In the genomic region with DNA sequence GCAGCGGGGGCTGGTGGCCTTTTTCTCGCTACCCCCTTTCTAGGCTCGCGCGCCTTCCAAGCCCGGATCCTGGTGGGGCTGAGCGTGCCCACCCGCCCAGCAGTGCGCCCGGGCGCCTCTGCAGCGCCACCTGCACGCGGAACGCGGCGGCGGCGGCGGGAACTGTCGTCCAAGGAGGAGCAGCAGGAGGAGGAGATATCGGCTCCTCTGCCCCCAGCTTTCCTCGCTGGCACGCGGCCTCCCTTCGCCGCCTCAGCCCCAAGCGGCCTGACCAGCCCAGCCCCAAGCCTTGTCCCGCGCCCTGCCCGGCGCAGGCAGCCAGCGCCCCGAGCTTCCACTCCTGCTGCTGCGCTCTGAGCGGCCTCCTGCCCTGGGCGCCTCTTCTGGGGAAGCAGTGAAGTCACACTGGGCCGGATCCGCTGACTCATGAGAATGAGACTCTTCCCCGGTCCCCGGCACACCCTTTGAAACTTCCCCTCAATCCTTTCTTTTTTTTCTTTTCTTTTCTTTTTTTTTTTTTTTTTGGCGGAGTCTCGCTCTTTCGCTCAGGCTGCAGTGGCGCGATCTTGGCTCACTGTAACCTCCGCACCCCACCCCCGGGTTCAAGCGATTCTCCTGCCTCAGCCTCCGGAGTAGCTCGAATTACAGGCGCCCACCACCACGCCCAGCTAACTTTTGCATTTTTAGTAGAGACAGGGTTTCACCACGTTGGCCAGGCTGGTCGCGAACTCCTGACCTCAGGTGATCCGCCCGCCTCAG, we compare ENCODE assay signal across 8 cellular contexts. TPM values are rescaled to one million over a fixed set of nuclear protein-coding genes. Genes with fewer than 3 reads are reported as not detected.
DNase-seq lines count a peak whose midpoint lies in the region; ATAC-seq and TF ChIP-seq lines count a peak whose summit lies in the region.

No MANE protein-coding gene starts in this region.

- H3K36me3 Mint-ChIP-seq in osteocyte (ENCODE audit: unreplicated experiment), result peaks cover 5% of the 10 kb centered on the region

- TF ChIP-seq POLR2A in thyroid gland (IDR thresholded peaks at IDR 0.05), result no peak

- TF ChIP-seq CTCF in osteocyte (IDR thresholded peaks at IDR 0.05), result peak; percentile 73
- TF ChIP-seq CTCF in thyroid gland (IDR thresholded peaks at IDR 0.05), result peak; percentile 17 to 78 (median 60)

- peak overlapping the region; percentile 60 for H3K4me3 Mint-ChIP-seq in osteocyte (ENCODE audit: unreplicated experiment)

- H3K27me3 Mint-ChIP-seq in osteocyte (ENCODE audit: unreplicated experiment), result no peaks in the 10 kb centered on the region

- H3K4me1 Mint-ChIP-seq in osteocyte (ENCODE audit: unreplicated experiment), result peaks cover 29% of the 10 kb centered on the region

- WGBS in thyroid gland, 2 donors, result 1 to 5% methylated on average over 21 to 24 of the region's 58 CpGs

- intact Hi-C loops in thyroid gland (cut with DNase I), result no loop called here

- H3K27ac ChIP-seq in thyroid gland, result peak overlapping the region in 2 of 3 donors; percentile 48 to 52

- H3K4me3 ChIP-seq in thyroid gland (replicated peaks in 1 of 3), result peak overlapping the region in 1 of 3 donors; percentile 10

- H3K27ac Mint-ChIP-seq in osteocyte (ENCODE audit: unreplicated experiment), result peak overlapping the region; percentile 92

- ATAC-seq in GM18907 (IDR thresholded peaks at IDR 0.05; ENCODE audit: unreplicated experiment), result peak; percentile 69
- peak; percentile 69 for ATAC-seq in HG03159 (IDR thresholded peaks at IDR 0.05; ENCODE audit: unreplicated experiment)

- DNase-seq in ACHN (peak; percentile 48), RPMI7951 (ENCODE audit: low read depth) (peak; percentile 73), glomerular visceral epithelial cell (ENCODE audit: extremely low spot score) (peak; percentile 70), osteocyte (ENCODE audit: extremely low spot score, unreplicated experiment) (peak; percentile 90), thyroid gland (peak; percentile 72 to 75)
- peak; percentile 71 for DNase-seq in activated naive CD4-positive, alpha-beta T cell treated with Interleukin-2 at 50 U/mL for 16 hours

- H3K9me3 Mint-ChIP-seq in osteocyte (ENCODE audit: unreplicated experiment), result no peaks in the 10 kb centered on the region

- H3K4me1 ChIP-seq in thyroid gland, result peaks cover 0 to 5% of the 10 kb centered on the region in 2 donors

- H3K36me3 ChIP-seq in thyroid gland, result no peaks in the 10 kb centered on the region

- no peaks in the 10 kb centered on the region for H3K9me3 ChIP-seq in thyroid gland

- in situ Hi-C loops in ACHN (cut with HindIII; ENCODE audit: low pct_ligation_motif_present, low pct_unique_long_range_greater_than_20kb, low sequenced_read_pairs), result no loop called here

- no peaks in the 10 kb centered on the region for H3K27me3 ChIP-seq in thyroid gland

RNA-seq across cellular contexts. Expression of a gene that starts 10.6 kb away (rescaled TPM):
- 10.5 and 10.6 TPM in 2 replicates for total RNA-seq in RPMI7951 (2014; rRNA removed; shearing (Covaris generic))
- total RNA-seq in osteocyte, result 24.9 and 25.2 TPM in 2 replicates
- 1 to 10 TPM; 2.6 to 6.3 (median 3.8) TPM for total RNA-seq in thyroid gland

RNA-seq across cellular contexts. Expression of a gene that starts 44.7 kb away (rescaled TPM):
- 12.8 and 17.3 TPM in 2 replicates for total RNA-seq in RPMI7951 (2014; rRNA removed; shearing (Covaris generic))
- total RNA-seq in osteocyte (27.7 and 31.2 TPM in 2 replicates), thyroid gland (10 to 100 TPM; 13.3 to 21.1 (median 17.3) TPM)

RNA-seq across cellular contexts. Expression of a gene that starts 50.8 kb away (rescaled TPM):
- 1.6 and 2.0 TPM in 2 replicates for total RNA-seq in RPMI7951 (2014; rRNA removed; shearing (Covaris generic))
- 3.6 and 4.1 TPM in 2 replicates for total RNA-seq in osteocyte
- total RNA-seq in thyroid gland, result under 1 TPM in 2 of 4 donors, not detected in 2; 0.81 to 0.93 TPM
